ENCODE assay signal across 9 cellular contexts in the genomic region with DNA sequence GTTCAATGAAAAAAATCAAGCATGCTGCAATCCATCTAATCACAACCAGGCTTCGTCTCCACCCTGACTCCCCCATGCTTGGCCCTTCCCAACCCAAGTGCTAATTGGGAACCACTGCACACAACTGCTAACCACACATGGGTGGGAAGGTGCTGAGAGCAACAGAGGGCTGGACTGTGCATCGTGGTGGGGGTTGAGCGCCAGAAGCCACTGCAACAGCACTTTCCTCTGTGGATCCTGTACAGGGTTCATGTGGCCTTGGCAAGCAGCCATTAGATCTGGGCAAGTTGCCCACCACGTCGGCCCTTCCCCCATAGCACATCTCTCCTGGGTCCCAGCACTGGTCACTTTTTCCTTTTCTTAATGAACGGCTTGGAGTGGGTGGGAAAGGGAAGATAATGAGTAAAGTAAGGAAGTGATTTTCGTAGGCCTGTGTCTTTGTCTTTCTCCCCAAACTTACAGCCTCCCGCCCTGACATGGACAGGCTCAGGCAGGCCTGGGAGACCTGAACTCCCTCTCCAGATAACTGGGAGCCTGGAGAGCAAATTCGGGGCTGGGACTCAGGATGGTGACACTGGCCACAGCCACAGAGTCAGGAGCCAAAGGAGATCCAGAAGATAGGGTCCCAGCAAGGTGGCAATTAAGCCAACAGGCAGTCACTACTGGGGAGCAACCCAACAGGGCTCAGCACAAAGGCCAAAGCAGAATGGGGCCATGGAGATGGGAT. TPM values are rescaled to one million over a fixed set of nuclear protein-coding genes. Genes with fewer than 3 reads are reported as not detected.
DNase-seq lines count a peak whose midpoint lies in the region; ATAC-seq, FAIRE-seq and TF ChIP-seq lines count a peak whose summit lies in the region.
"Had no signal": no experiment of that assay in that cellular context is flagged by ENCODE, and none has a peak within 500 bp of the region (broad histone marks: within the 10 kb centered on the region; RNA-seq: fewer than 3 reads in every experiment).

No MANE protein-coding gene starts in this region.

- H3K9ac ChIP-seq in K562 (ENCODE audit: insufficient read depth in 1 of 2, low read depth in 2 of 2, low read length in 2 of 2) (0 out of 4 replicates have a peak overlapping the region, but pooled peaks of 1 of the 2 experiments have one; percentile 18), liver (ENCODE audit: low read depth in 1 of 2, low read length in 2 of 2) (no peak overlapping the region)

- no TSS peak for BruUV-seq in K562 (replicated peaks; lab: Mats Ljungman, UMichigan)

- no peaks in the 10 kb centered on the region; the same call in 1 of the 2 replicates for H4K20me1 ChIP-seq in K562 (replicated peaks; ENCODE audit: control insufficient read depth, insufficient read depth, low read length)

- FAIRE-seq in K562 (lab: Jason Lieb, UNC): no peak

- no peak overlapping the region for H3K4me2 ChIP-seq in K562 (ENCODE audit: insufficient read depth, low read length)

- TF ChIP-seq RAD21 in Ishikawa (IDR thresholded peaks at IDR 0.05; ENCODE audit: low read depth): no peak
- no peak for TF ChIP-seq RAD21 in K562 (CRISPR knock-in tag; conservative IDR thresholded peaks at IDR 0.05 in 1 of 2, IDR thresholded peaks at IDR 0.05 in 1 of 2)
- TF ChIP-seq RAD21 in liver (IDR thresholded peaks at IDR 0.05): peak in 1 of 2 donors; percentile 38

- intact Hi-C loops in K562 (cut with micrococcal nuclease): no loop called here

- POLR2A ChIA-PET in AG04450 (lab: Yijun Ruan, JAX) (no interaction called here), K562 (lab: Yijun Ruan, JAX) (interaction anchor here (0.6 kb wide), 1 partner anchor 640 kb away, joined by 3 read pairs; no protein-coding TSS in a partner anchor)

- H2AFZ ChIP-seq in K562 (ENCODE audit: low read depth, low read length): no peak overlapping the region

- H3K4me3 ChIP-seq in AG04450 (ENCODE audit: low read depth, low read length) (no peak overlapping the region), K562 (no peak overlapping the region), liver (ENCODE audit: low read depth in 1 of 3, low read length in 3 of 3) (no peak overlapping the region)

- H3K9me3 ChIP-seq in AG04450 (ENCODE audit: control insufficient read depth, insufficient read depth, low read length) (no peaks in the 10 kb centered on the region), K562 (replicated peaks; ENCODE audit: control insufficient read depth, insufficient read depth, low read depth, low read length) (no peaks in the 10 kb centered on the region), liver (ENCODE audit: control insufficient read depth in 4 of 4, low read length in 3 of 4) (no peaks in the 10 kb centered on the region)

- no peaks in the 10 kb centered on the region for H3K36me3 ChIP-seq in K562 (ENCODE audit: control insufficient read depth, insufficient read depth, low read length)
- H3K36me3 ChIP-seq in liver (ENCODE audit: control insufficient read depth in 4 of 4, insufficient read depth in 3 of 4, low read depth in 1 of 4, low read length in 3 of 4): no peaks in the 10 kb centered on the region

- TF ChIP-seq CTCF in AG04450 (IDR thresholded peaks at IDR 0.05; ENCODE audit: low read depth, low read length) (no peak), K562 (IDR thresholded peaks at IDR 0.05 in 2 of 3, conservative IDR thresholded peaks at IDR 0.05 in 1 of 3; ENCODE audit: insufficient read depth in 2 of 3, low read depth in 1 of 3, low read length in 3 of 3) (no peak), liver (IDR thresholded peaks at IDR 0.05; ENCODE audit: low read depth, low read length, missing input control) (no peak)

- H3K27ac ChIP-seq in AG04450 (ENCODE audit: low read depth, low read length) (peak overlapping the region; percentile 39), K562 (ENCODE audit: extremely low read depth, low read depth, low read length) (no peak overlapping the region), liver (ENCODE audit: low read depth in 1 of 2, low read length in 2 of 2) (peak overlapping the region in 1 of 2 donors; percentile 17)

- no peaks in the 10 kb centered on the region for H3K79me2 ChIP-seq in K562 (ENCODE audit: control insufficient read depth, insufficient read depth, low read length)

- CTCF ChIA-PET in AG04450 (lab: Charles Lee): interaction anchor here (2.8 kb wide), 1 partner anchor 296 kb away, joined by 13 read pairs; no protein-coding TSS in a partner anchor
- CTCF ChIA-PET in K562 (lab: Yijun Ruan, JAX; ENCODE audit: low intra/inter-chr PET ratio): interaction anchor here (0.6 kb wide), 2 partner anchors 111 to 593 kb away, joined by 3 read pairs; no protein-coding TSS in a partner anchor

- DNase-seq in AG04450 (ENCODE audit: low read depth, low spot score) (no peak), K562 (ENCODE audit: extremely low read depth in 1 of 4, low spot score in 3 of 4) (no peak), cortex of kidney (lab: John Stamatoyannopoulos, UW) (no peak), HuH-7 (ENCODE audit: low spot score) (no peak), SK-N-DZ (ENCODE audit: low spot score) (no peak)
- DNase-seq: stimulated activated naive CD8-positive, alpha-beta T cell treated with anti-CD3 and anti-CD28 coated beads, Interleukin-15, amount 100 ng/mL, for 72 hours had no signal

- no peak for TF ChIP-seq POLR2A in K562 (conservative IDR thresholded peaks at IDR 0.05)

- H3K4me1 ChIP-seq in K562 (replicated peaks in 1 of 2; ENCODE audit: control insufficient read depth in 2 of 2, insufficient read depth in 2 of 2, low read length in 2 of 2) (no peaks in the 10 kb centered on the region; a peak in 2 of 5 replicates), liver (ENCODE audit: control insufficient read depth in 4 of 4, insufficient read depth in 4 of 4, low read length in 3 of 4) (peaks cover 5 to 31% (median 25%) of the 10 kb centered on the region in 4 donors)

- H3K9me1 ChIP-seq in K562 (ENCODE audit: control insufficient read depth, insufficient read depth, low read length): no peaks in the 10 kb centered on the region

- H3K27me3 ChIP-seq in AG04450 (ENCODE audit: control insufficient read depth, insufficient read depth, low read length) (no peaks in the 10 kb centered on the region), K562 (ENCODE audit: control insufficient read depth in 2 of 2, insufficient read depth in 2 of 2, low read length in 2 of 2) (peaks cover 45 to 70% of the 10 kb centered on the region in 2 experiments), liver (ENCODE audit: control insufficient read depth in 4 of 4, insufficient read depth in 4 of 4, low read length in 3 of 4) (no peaks in the 10 kb centered on the region)

- in situ Hi-C loops in K562 (cut with MboI): no loop called here

- ATAC-seq in K562: peak; percentile 52; the same call in 2 of the 3 replicates
- ATAC-seq in GM21786 (IDR thresholded peaks at IDR 0.05; ENCODE audit: unreplicated experiment): no peak
- ATAC-seq: stimulated activated naive CD8-positive, alpha-beta T cell treated with anti-CD3 and anti-CD28 coated beads, Interleukin-15, amount 100 ng/mL, for 72 hours had no signal

- WGBS in K562 (ENCODE audit: insufficient coverage, low coverage, missing lambda C conversion rate): 2% methylated on average over 9 of the region's 9 CpGs
- whole genome bisulfite sequencing in liver: 23% methylated on average over 9 of the region's 9 CpGs

- TF ChIP-seq EP300 in Ishikawa (IDR thresholded peaks at IDR 0.05; ENCODE audit: borderline replicate concordance): no peak
- no peak for TF ChIP-seq EP300 in K562 (IDR thresholded peaks at IDR 0.05; ENCODE audit: low read length)

RNA-seq across cellular contexts. Expression of gene MRPS10, which starts 34.4 kb away (rescaled TPM):
- 45.4 and 63.2 TPM in 2 replicates for polyA plus RNA-seq in AG04450 (2011; rRNA removed)
- polyA minus RNA-seq in AG04450 (2011; rRNA and poly(A)+ RNA removed): 10.4 and 17.6 TPM in 2 replicates
- 25.3 and 53.6 TPM in 2 replicates for total RNA-seq in K562 (2011; cell fraction: chromatin; rRNA removed; ENCODE audit: low replicate concordance)
- total RNA-seq in K562 (2011; cell fraction: nucleolus; rRNA removed): 17.6 and 18.5 TPM in 2 replicates
- total RNA-seq in K562 (2011; cell fraction: nucleoplasm; rRNA removed): 37.0 and 65.0 TPM in 2 replicates
- 48.6 and 50.3 TPM in 2 replicates for total RNA-seq in K562 (2014; rRNA removed)
- 93.7 and 106 TPM in 2 replicates for total RNA-seq in K562 (2014; rRNA removed; fragmentation: Illumina TruSeq; extraction: Trizol)
- total RNA-seq in K562 (2015; rRNA removed; fragmentation: Illumina TruSeq; extraction: Trizol): 72.7 and 78.8 TPM in 2 replicates
- 51.1 and 53.7 TPM in 2 replicates for total RNA-seq in K562 (2021)
- 57.0 and 102 TPM in 2 replicates for polyA plus RNA-seq in K562 (2011; rRNA removed)
- 26.0 and 42.1 TPM in 2 replicates for polyA plus RNA-seq in K562 (2011; cell fraction: cytosol; rRNA removed)
- 11.1 and 15.9 TPM in 2 replicates for polyA plus RNA-seq in K562 (2011; cell fraction: nucleus; rRNA removed)
- polyA plus RNA-seq in K562 (2012): 55.9 and 63.4 TPM in 2 replicates
- polyA plus RNA-seq in K562 (2014; fragmentation: Illumina TruSeq; extraction: Trizol): 94.8 and 99.9 TPM in 2 replicates
- 100 to 1,000 TPM; 126 to 166 TPM for polyA plus RNA-seq in K562 (2014; fragmentation: Nextera tagmentation; extraction: Ambion mirVana)
- 65.9 and 86.5 TPM in 2 replicates for polyA plus RNA-seq in K562 (2014; rRNA removed)
- polyA minus RNA-seq in K562 (2011; rRNA and poly(A)+ RNA removed): 48.2 and 55.1 TPM in 2 replicates
- polyA minus RNA-seq in K562 (2011; cell fraction: cytosol; rRNA and poly(A)+ RNA removed): 13.4 and 24.6 TPM in 2 replicates
- 8.6 and 17.8 TPM in 2 replicates for polyA minus RNA-seq in K562 (2011; cell fraction: nucleus; rRNA and poly(A)+ RNA removed)
- total RNA-seq in liver: 10 to 100 TPM; 22.8 to 26.8 TPM
- 10 to 100 TPM; 20.1 to 25.0 TPM for polyA plus RNA-seq in liver
- 70.5 and 85.4 TPM in 2 replicates for polyA plus RNA-seq in SK-N-DZ (2014; cell fraction: cytosol; rRNA removed)
- polyA plus RNA-seq in SK-N-DZ (2014; cell fraction: nucleus; rRNA removed): 14.9 and 17.6 TPM in 2 replicates

RNA-seq across cellular contexts. Expression of gene GUCA1B, which starts 57.3 kb away (rescaled TPM):
- 0.21 and 0.40 TPM in 2 replicates for polyA plus RNA-seq in AG04450 (2011; rRNA removed)
- polyA minus RNA-seq in AG04450 (2011; rRNA and poly(A)+ RNA removed): 0.39 and 0.46 TPM in 2 replicates
- 3.9 and 6.5 TPM in 2 replicates for total RNA-seq in K562 (2011; cell fraction: chromatin; rRNA removed; ENCODE audit: low replicate concordance)
- 3.2 and 3.3 TPM in 2 replicates for total RNA-seq in K562 (2011; cell fraction: nucleolus; rRNA removed)
- 5.9 and 7.7 TPM in 2 replicates for total RNA-seq in K562 (2011; cell fraction: nucleoplasm; rRNA removed)
- total RNA-seq in K562 (2014; rRNA removed): 0.20 and 0.23 TPM in 2 replicates
- 0.69 and 0.77 TPM in 2 replicates for total RNA-seq in K562 (2014; rRNA removed; fragmentation: Illumina TruSeq; extraction: Trizol)
- total RNA-seq in K562 (2015; rRNA removed; fragmentation: Illumina TruSeq; extraction: Trizol): 0.34 and 0.51 TPM in 2 replicates
- 0.92 and 0.95 TPM in 2 replicates for total RNA-seq in K562 (2021)
- 0.54 and 1.7 TPM in 2 replicates for polyA plus RNA-seq in K562 (2011; rRNA removed)
- polyA plus RNA-seq in K562 (2011; cell fraction: cytosol; rRNA removed): 0.19 and 1.4 TPM in 2 replicates
- 2.5 and 3.8 TPM in 2 replicates for polyA plus RNA-seq in K562 (2011; cell fraction: nucleus; rRNA removed)
- 0.40 and 1.4 TPM in 2 replicates for polyA plus RNA-seq in K562 (2012)
- polyA plus RNA-seq in K562 (2014; fragmentation: Illumina TruSeq; extraction: Trizol): 0.43 and 0.48 TPM in 2 replicates
- polyA plus RNA-seq in K562 (2014; fragmentation: Nextera tagmentation; extraction: Ambion mirVana): not detected
- 0.21 TPM in 1 of 2 replicates, not detected in the other for polyA plus RNA-seq in K562 (2014; rRNA removed)
- 0.60 and 1.3 TPM in 2 replicates for polyA minus RNA-seq in K562 (2011; rRNA and poly(A)+ RNA removed)
- not detected in 2 replicates for polyA minus RNA-seq in K562 (2011; cell fraction: cytosol; rRNA and poly(A)+ RNA removed)
- 0.54 and 1.7 TPM in 2 replicates for polyA minus RNA-seq in K562 (2011; cell fraction: nucleus; rRNA and poly(A)+ RNA removed)
- under 1 TPM; 0.17 to 0.47 TPM for total RNA-seq in liver
- under 1 TPM in 1 of 2 donors, not detected in 1; 0.32 TPM for polyA plus RNA-seq in liver
- 0.20 and 0.35 TPM in 2 replicates for polyA plus RNA-seq in SK-N-DZ (2014; cell fraction: cytosol; rRNA removed)
- polyA plus RNA-seq in SK-N-DZ (2014; cell fraction: nucleus; rRNA removed): 0.26 and 0.75 TPM in 2 replicates
